ENCODE assay signal across 9 cellular contexts in genomic region chr1:27601321-27601770, GRCh38. TPM values are rescaled to one million over a fixed set of nuclear protein-coding genes. Genes with fewer than 3 reads are reported as not detected.
DNase-seq lines count a peak whose midpoint lies in the region; ATAC-seq and TF ChIP-seq lines count a peak whose summit lies in the region.
"Had no signal": no experiment of that assay in that cellular context is flagged by ENCODE, and none has a peak within 500 bp of the region (broad histone marks: within the 10 kb centered on the region; RNA-seq: fewer than 3 reads in every experiment).

No MANE protein-coding gene starts in this region.

- no peaks in the 10 kb centered on the region for H3K36me3 Mint-ChIP-seq in activated naive CD8-positive, alpha-beta T cell treated with anti-CD3 and anti-CD28 coated beads for 36 hours
- no peaks in the 10 kb centered on the region for H3K36me3 Mint-ChIP-seq in immature natural killer cell
- H3K36me3 Mint-ChIP-seq in stimulated activated memory B cell treated with anti-CD40 and anti-IgM and Interleukin-4, amounts not matched to agents 10 μg/mL and 1 μg/mL and 100 μg/mL, for 72 hours = no peaks in the 10 kb centered on the region

- TF ChIP-seq CTCF in omental fat pad (IDR thresholded peaks at IDR 0.05) = no peak

- peak overlapping the region; percentile 5 for H3K4me3 Mint-ChIP-seq in activated naive CD8-positive, alpha-beta T cell treated with anti-CD3 and anti-CD28 coated beads for 36 hours
- peak overlapping the region; percentile 26 to 79 (median 75) for H3K4me3 Mint-ChIP-seq in immature natural killer cell
- peak overlapping the region; percentile 55 for H3K4me3 Mint-ChIP-seq in stimulated activated memory B cell treated with anti-CD40 and anti-IgM and Interleukin-4, amounts not matched to agents 10 μg/mL and 1 μg/mL and 100 μg/mL, for 72 hours

- no peaks in the 10 kb centered on the region for H3K27me3 Mint-ChIP-seq in activated naive CD8-positive, alpha-beta T cell treated with anti-CD3 and anti-CD28 coated beads for 36 hours
- peaks cover 2 to 16% (median 5%) of the 10 kb centered on the region in 3 donors for H3K27me3 Mint-ChIP-seq in immature natural killer cell (ENCODE audit: low read depth in 3 of 3)
- no peaks in the 10 kb centered on the region for H3K27me3 Mint-ChIP-seq in stimulated activated memory B cell treated with anti-CD40 and anti-IgM and Interleukin-4, amounts not matched to agents 10 μg/mL and 1 μg/mL and 100 μg/mL, for 72 hours

- H3K27ac Mint-ChIP-seq in activated naive CD8-positive, alpha-beta T cell treated with anti-CD3 and anti-CD28 coated beads for 36 hours = no peak overlapping the region
- H3K27ac Mint-ChIP-seq in immature natural killer cell = peak overlapping the region; percentile 18 to 86 (median 72)
- H3K27ac Mint-ChIP-seq in stimulated activated memory B cell treated with anti-CD40 and anti-IgM and Interleukin-4, amounts not matched to agents 10 μg/mL and 1 μg/mL and 100 μg/mL, for 72 hours = peak overlapping the region; percentile 80

- H3K9me3 Mint-ChIP-seq in activated naive CD8-positive, alpha-beta T cell treated with anti-CD3 and anti-CD28 coated beads for 36 hours = no peaks in the 10 kb centered on the region
- no peaks in the 10 kb centered on the region for H3K9me3 Mint-ChIP-seq in immature natural killer cell
- no peaks in the 10 kb centered on the region for H3K9me3 Mint-ChIP-seq in stimulated activated memory B cell treated with anti-CD40 and anti-IgM and Interleukin-4, amounts not matched to agents 10 μg/mL and 1 μg/mL and 100 μg/mL, for 72 hours

- peaks cover 37% of the 10 kb centered on the region for H3K4me1 Mint-ChIP-seq in activated naive CD8-positive, alpha-beta T cell treated with anti-CD3 and anti-CD28 coated beads for 36 hours
- peaks cover 34 to 48% of the 10 kb centered on the region in 2 donors for H3K4me1 Mint-ChIP-seq in immature natural killer cell
- H3K4me1 Mint-ChIP-seq in stimulated activated memory B cell treated with anti-CD40 and anti-IgM and Interleukin-4, amounts not matched to agents 10 μg/mL and 1 μg/mL and 100 μg/mL, for 72 hours = peaks cover 43% of the 10 kb centered on the region

- ATAC-seq in stimulated activated memory B cell treated with anti-CD40 and anti-IgM and Interleukin-4, amounts not matched to agents 10 μg/mL and 1 μg/mL and 100 μg/mL, for 72 hours = no peak
- ATAC-seq in omental fat pad (ENCODE audit: low FRiP score) (no peak), HG03460 (IDR thresholded peaks at IDR 0.05; ENCODE audit: unreplicated experiment) (no peak)

- DNase-seq in DMS 273 (lab: John Stamatoyannopoulos, UW; ENCODE audit: unreplicated experiment) = peak; percentile 37
- no peak for DNase-seq in DMS 273 treated with DMSO at 0.1 percent for 48 hours (lab: John Stamatoyannopoulos, UW)
- no peak for DNase-seq in activated naive CD8-positive, alpha-beta T cell treated with anti-CD3 and anti-CD28 coated beads for 36 hours
- DNase-seq in immature natural killer cell = no peak
- no peak for DNase-seq in omental fat pad (ENCODE audit: low spot score)
- no peak for DNase-seq in NCI-H345 treated with DMSO at 0.1 percent for 48 hours (lab: John Stamatoyannopoulos, UW; ENCODE audit: unreplicated experiment)

RNA-seq across cellular contexts. Expression of gene AHDC1, which starts 2.6 kb away (rescaled TPM):
- total RNA-seq in activated naive CD8-positive, alpha-beta T cell treated with anti-CD3 and anti-CD28 coated beads for 36 hours = 10 to 100 TPM; 10.0 to 12.0 TPM
- 1 to 10 TPM in 2 of 3 donors, not detected in 1; 1.2 to 6.3 TPM for polyA plus RNA-seq in immature natural killer cell
- 10 to 100 TPM in 1 of 4 donors, 1 to 10 TPM in 3; 7.5 to 12.9 (median 8.2) TPM for total RNA-seq in omental fat pad

RNA-seq across cellular contexts. Expression of gene FGR, which starts 33.6 kb away (rescaled TPM):
- under 1 TPM; 0.30 to 0.35 TPM for total RNA-seq in activated naive CD8-positive, alpha-beta T cell treated with anti-CD3 and anti-CD28 coated beads for 36 hours
- 100 to 1,000 TPM; 350 to 654 (median 572) TPM for polyA plus RNA-seq in immature natural killer cell
- total RNA-seq in omental fat pad = 100 to 1,000 TPM in 2 of 4 donors, 10 to 100 TPM in 2; 18.8 to 131 (median 77.6) TPM
- total RNA-seq: A172 had no signal

Comparison
In these comparisons a context has a peak if more than half of its experiments do, and no peak if none do; other contexts are left out.
1. H3K4me3 Mint-ChIP-seq: peak in every context shown above with its lines; median percentile 75 in immature natural killer cell; 55 in stimulated activated memory B cell treated with anti-CD40 and anti-IgM and Interleukin-4, amounts not matched to agents 10 μg/mL and 1 μg/mL and 100 μg/mL, for 72 hours; 5 in activated naive CD8-positive, alpha-beta T cell treated with anti-CD3 and anti-CD28 coated beads for 36 hours.
2. RNA of gene FGR, which starts 33.6 kb away (total RNA-seq): 18.8 to 131 TPM in omental fat pad; 0.30 to 0.35 TPM in activated naive CD8-positive, alpha-beta T cell treated with anti-CD3 and anti-CD28 coated beads for 36 hours; every median in the first group is over 10 times any median in the second.